In genomic region chr10:65798133-65798532, GRCh38 we compare ENCODE assay signal across 21 cellular contexts.
"Had no signal": no experiment of that assay in that cellular context is flagged by ENCODE, and none has a peak within 500 bp of the region (broad histone marks: within the 10 kb centered on the region; RNA-seq: fewer than 3 reads in every experiment).

No MANE protein-coding gene starts in this region.

- H3K27ac ChIP-seq: cardiac muscle cell, epithelial cell of prostate, lower lobe of right lung, neural progenitor cell, ovary, sigmoid colon, spleen, stomach, thoracic aorta, upper lobe of right lung had no signal

- ATAC-seq: activated CD8-positive, alpha-beta T cell treated with anti-CD3 and anti-CD28 coated beads, Interleukin-2, amount 10 ng/mL, durations not matched to agents 7 days and 5 days; left cardiac atrium; lower lobe of right lung; upper lobe of right lung had no signal

- H3K4me1 ChIP-seq: lower lobe of right lung, neural progenitor cell, sigmoid colon, spleen, upper lobe of right lung had no signal

- H3K4me3 ChIP-seq: cardiac muscle cell, lower lobe of right lung, neural progenitor cell, ovary, sigmoid colon, spleen, stomach, thoracic aorta, upper lobe of right lung had no signal

- H3K27me3 ChIP-seq: cardiac muscle cell, neural progenitor cell, ovary, sigmoid colon, spleen, stomach, upper lobe of right lung had no signal

- H3K9me3 ChIP-seq: lower lobe of right lung, ovary, sigmoid colon, spleen, stomach, thoracic aorta, upper lobe of right lung had no signal

- DNase-seq: activated B cell treated with CpG ODN at 0.5 μM for 24 hours; activated CD4-positive, alpha-beta T cell treated with anti-CD3 and anti-CD28 coated beads for 48 hours; activated CD8-positive, alpha-beta memory T cell treated with anti-CD3 and anti-CD28 coated beads, Interleukin-2, amount 50 U/mL, for 4 hours; activated CD8-positive, alpha-beta T cell treated with anti-CD3 and anti-CD28 coated beads, Interleukin-2, amount 10 ng/mL, durations not matched to agents 7 days and 5 days; activated effector memory CD4-positive, alpha-beta T cell treated with anti-CD3 and anti-CD28 coated beads, Interleukin-2, amount 50 U/mL, for 16 hours; activated T-cell treated with anti-CD3 and anti-CD28 coated beads, Interleukin-2, amount 50 U/mL, for 48 hours; foreskin melanocyte; left cardiac atrium; lower lobe of right lung; midbrain; naive B cell; ovary; sigmoid colon; spleen; stimulated activated CD4-positive, alpha-beta T cell treated with anti-CD3 and anti-CD28 coated beads, Interleukin-1b, Interleukin-23, amount 100 ng/mL, for 48 hours; stomach; upper lobe of right lung had no signal

- H3K36me3 ChIP-seq: cardiac muscle cell, lower lobe of right lung, neural progenitor cell, ovary, sigmoid colon, spleen, stomach, thoracic aorta, upper lobe of right lung had no signal
